ENCODE assay signal across 1 cellular context in the genomic region with DNA sequence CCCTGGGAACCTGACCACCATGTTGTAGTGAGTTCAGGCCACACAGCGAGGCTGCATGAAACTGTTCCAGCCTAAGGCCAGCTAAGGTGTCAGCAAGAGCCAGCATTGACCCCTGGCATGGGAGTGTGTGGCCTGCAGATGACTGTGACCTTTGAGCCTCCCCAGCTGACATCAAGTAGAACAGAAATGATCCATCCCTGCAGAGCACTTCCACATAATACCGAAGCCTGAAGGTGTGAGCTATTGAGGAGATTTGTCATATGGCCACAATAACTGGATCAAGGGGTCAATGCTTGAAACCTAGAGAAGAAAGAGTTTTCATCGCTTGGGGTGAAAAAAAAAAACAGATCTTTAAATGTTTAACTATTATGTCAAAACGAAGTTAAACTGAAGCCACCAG.
TF ChIP-seq lines count a peak whose summit lies in the region.

No MANE protein-coding gene starts in this region.

TF ChIP-seq in GM23338, 12 proteins besides CTCF, POLR2A, EP300 and RAD21 (continued from another document):
- TF ChIP-seq ZNF462 (CRISPR knock-in tag; IDR thresholded peaks at IDR 0.05), result no peak
- TF ChIP-seq, protein P1, sequence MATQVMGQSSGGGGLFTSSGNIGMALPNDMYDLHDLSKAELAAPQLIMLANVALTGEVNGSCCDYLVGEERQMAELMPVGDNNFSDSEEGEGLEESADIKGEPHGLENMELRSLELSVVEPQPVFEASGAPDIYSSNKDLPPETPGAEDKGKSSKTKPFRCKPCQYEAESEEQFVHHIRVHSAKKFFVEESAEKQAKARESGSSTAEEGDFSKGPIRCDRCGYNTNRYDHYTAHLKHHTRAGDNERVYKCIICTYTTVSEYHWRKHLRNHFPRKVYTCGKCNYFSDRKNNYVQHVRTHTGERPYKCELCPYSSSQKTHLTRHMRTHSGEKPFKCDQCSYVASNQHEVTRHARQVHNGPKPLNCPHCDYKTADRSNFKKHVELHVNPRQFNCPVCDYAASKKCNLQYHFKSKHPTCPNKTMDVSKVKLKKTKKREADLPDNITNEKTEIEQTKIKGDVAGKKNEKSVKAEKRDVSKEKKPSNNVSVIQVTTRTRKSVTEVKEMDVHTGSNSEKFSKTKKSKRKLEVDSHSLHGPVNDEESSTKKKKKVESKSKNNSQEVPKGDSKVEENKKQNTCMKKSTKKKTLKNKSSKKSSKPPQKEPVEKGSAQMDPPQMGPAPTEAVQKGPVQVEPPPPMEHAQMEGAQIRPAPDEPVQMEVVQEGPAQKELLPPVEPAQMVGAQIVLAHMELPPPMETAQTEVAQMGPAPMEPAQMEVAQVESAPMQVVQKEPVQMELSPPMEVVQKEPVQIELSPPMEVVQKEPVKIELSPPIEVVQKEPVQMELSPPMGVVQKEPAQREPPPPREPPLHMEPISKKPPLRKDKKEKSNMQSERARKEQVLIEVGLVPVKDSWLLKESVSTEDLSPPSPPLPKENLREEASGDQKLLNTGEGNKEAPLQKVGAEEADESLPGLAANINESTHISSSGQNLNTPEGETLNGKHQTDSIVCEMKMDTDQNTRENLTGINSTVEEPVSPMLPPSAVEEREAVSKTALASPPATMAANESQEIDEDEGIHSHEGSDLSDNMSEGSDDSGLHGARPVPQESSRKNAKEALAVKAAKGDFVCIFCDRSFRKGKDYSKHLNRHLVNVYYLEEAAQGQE (IDR thresholded peaks at IDR 0.05; ENCODE audit: unreplicated experiment), result no peak
